ENCODE assay signal across 18 cellular contexts in genomic region chr12:27273114-27273513, GRCh38. TPM values are rescaled to one million over a fixed set of nuclear protein-coding genes. Genes with fewer than 3 reads are reported as not detected.
DNase-seq lines count a peak whose midpoint lies in the region; ATAC-seq, FAIRE-seq and TF ChIP-seq lines count a peak whose summit lies in the region.
"Had no signal": no experiment of that assay in that cellular context is flagged by ENCODE, and none has a peak within 500 bp of the region (broad histone marks: within the 10 kb centered on the region; RNA-seq: fewer than 3 reads in every experiment).

No MANE protein-coding gene starts in this region.

- intact Hi-C loops in HepG2 (cut with micrococcal nuclease; ENCODE audit: unreplicated experiment): no loop called here

- peak overlapping the region; percentile 28 for H3K27ac ChIP-seq in HepG2 (ENCODE audit: extremely low read length, insufficient read depth, low read length)
- peak overlapping the region; percentile 94 for H3K27ac ChIP-seq in subcutaneous abdominal adipose tissue (ENCODE audit: low read depth, low read length)
- H3K27ac ChIP-seq: PC-9 had no signal

- H3K9me3 ChIP-seq in HepG2 (ENCODE audit: low read length) (no peaks in the 10 kb centered on the region), subcutaneous abdominal adipose tissue (ENCODE audit: control insufficient read depth in 5 of 5, low read length in 5 of 5) (no peaks in the 10 kb centered on the region)
- H3K9me3 ChIP-seq: left lung had no signal

- H3K36me3 ChIP-seq in HepG2 (replicated peaks in 1 of 2; ENCODE audit: control insufficient read depth in 1 of 2, insufficient read depth in 2 of 2, low read length in 2 of 2) (no peaks in the 10 kb centered on the region), subcutaneous abdominal adipose tissue (ENCODE audit: control insufficient read depth in 5 of 5, insufficient read depth in 5 of 5, low read length in 5 of 5) (no peaks in the 10 kb centered on the region)
- H3K36me3 ChIP-seq: left lung had no signal

- peak; percentile 33 for DNase-seq in HT-29 (ENCODE audit: low spot score)
- peak; percentile 75 for DNase-seq in SHP77 treated with DMSO at 0.1 percent for 48 hours (lab: John Stamatoyannopoulos, UW)
- no peak for DNase-seq in HepG2 (ENCODE audit: low spot score)
- no peak for DNase-seq in SIG-M5 treated with dmso at 0.1 percent for 504 hours (lab: John Stamatoyannopoulos, UW; ENCODE audit: unreplicated experiment)
- no peak for DNase-seq in inferior parietal cortex (ENCODE audit: extremely low spot score)
- DNase-seq: activated CD4-positive, alpha-beta memory T cell treated with anti-CD3 and anti-CD28 coated beads, Interleukin-2, amount 10 ng/mL, durations not matched to agents 7 days and 5 days; activated T-cell treated with anti-CD3 and anti-CD28 coated beads, Interleukin-2, amount 50 U/mL, for 4 hours; GDM1; left lung; natural killer cell; NCI-H524; stimulated activated CD4-positive, alpha-beta T cell treated with anti-CD3 and anti-CD28 coated beads, Interleukin-1b, Interleukin-23, amount 100 ng/mL, for 48 hours; SW 1271 had no signal

- no peaks in the 10 kb centered on the region for H4K20me1 ChIP-seq in HepG2 (ENCODE audit: insufficient read depth, low read length)

- FAIRE-seq in HepG2 (lab: Jason Lieb, UNC): no peak
- FAIRE-seq: bronchial epithelial cell had no signal

- WGBS in HepG2 (ENCODE audit: low lambda C conversion rate): 82% methylated on average over 5 of the region's 5 CpGs

- H3K4me1 ChIP-seq in HepG2 (ENCODE audit: insufficient read depth, low read length): peaks cover 30% of the 10 kb centered on the region
- peaks cover 4 to 53% (median 49%) of the 10 kb centered on the region in 5 donors for H3K4me1 ChIP-seq in subcutaneous abdominal adipose tissue (ENCODE audit: control insufficient read depth in 5 of 5, insufficient read depth in 5 of 5, low read length in 5 of 5)

- no peak for TF ChIP-seq EP300 in HepG2 (IDR thresholded peaks at IDR 0.05; ENCODE audit: low read depth in 2 of 2, low read length in 2 of 2)
- no peak for TF ChIP-seq EP300 in HepG2 (CRISPR knock-in tag; IDR thresholded peaks at IDR 0.05; ENCODE audit: borderline replicate concordance)

- no peak overlapping the region for H3K9ac ChIP-seq in HepG2 (ENCODE audit: insufficient read depth, low read depth, low read length)
- H3K9ac ChIP-seq in subcutaneous abdominal adipose tissue (ENCODE audit: low read length in 5 of 5): peak overlapping the region in 4 of 5 donors; percentile 54 to 71 (median 60)

- no peak for TF ChIP-seq RAD21 in HepG2 (CRISPR knock-in tag; IDR thresholded peaks at IDR 0.05)

- TF ChIP-seq POLR2A in HepG2 (IDR thresholded peaks at IDR 0.05; ENCODE audit: insufficient read depth in 1 of 2, low read depth in 2 of 2, low read length in 2 of 2): no peak

- POLR2A ChIA-PET in HepG2 (lab: Yijun Ruan, JAX): no interaction called here

- H2AFZ ChIP-seq in HepG2 (ENCODE audit: low read length): no peak overlapping the region
- H2AFZ ChIP-seq: PC-9 had no signal

- in situ Hi-C loops in HepG2 (cut with HindIII; ENCODE audit: extremely low pct_ligation_motif_present, low pct_unique_long_range_greater_than_20kb): no loop called here

- H3K27me3 ChIP-seq in HepG2 (ENCODE audit: control insufficient read depth in 1 of 2, insufficient read depth in 2 of 2, low read length in 2 of 2) (no peaks in the 10 kb centered on the region), subcutaneous abdominal adipose tissue (ENCODE audit: control insufficient read depth in 5 of 5, insufficient read depth in 4 of 5, low read length in 5 of 5) (no peaks in the 10 kb centered on the region)
- H3K27me3 ChIP-seq: left lung had no signal

- BruUV-seq in HepG2 (replicated peaks; lab: Mats Ljungman, UMichigan): no TSS peak

- ATAC-seq in HepG2: peak; percentile 51
- no peak for ATAC-seq in GM19463 (IDR thresholded peaks at IDR 0.05; ENCODE audit: unreplicated experiment)
- ATAC-seq: activated naive CD4-positive, alpha-beta T cell treated with anti-CD3 and anti-CD28 coated beads, Interleukin-2, amount 50 U/mL, for 72 hours; activated T-cell treated with anti-CD3 and anti-CD28 coated beads, Interleukin-2, amount 50 U/mL, for 4 hours; left lung; natural killer cell had no signal

- H3K4me2 ChIP-seq in HepG2 (ENCODE audit: low read depth, low read length): peak overlapping the region; percentile 46

- no peak overlapping the region for H3K4me3 ChIP-seq in HepG2 (replicated peaks in 1 of 3; ENCODE audit: insufficient read depth in 1 of 3, low read depth in 2 of 3, low read length in 3 of 3)
- no peak overlapping the region for H3K4me3 ChIP-seq in subcutaneous abdominal adipose tissue (ENCODE audit: low read depth in 1 of 5, low read length in 5 of 5)
- H3K4me3 ChIP-seq: left lung, PC-9 had no signal

- TF ChIP-seq CTCF in HepG2 (CRISPR knock-in tag; IDR thresholded peaks at IDR 0.05): no peak

- CTCF ChIA-PET in HepG2 (lab: Yijun Ruan, JAX; ENCODE audit: low intra/inter-chr PET ratio, low total read pairs): no interaction called here

- no peaks in the 10 kb centered on the region for H3K79me2 ChIP-seq in HepG2 (ENCODE audit: insufficient read depth, low read length)

RNA-seq across cellular contexts. Expression of gene STK38L, which starts 29.0 kb away (rescaled TPM):
- total RNA-seq in HT-29 (2014; rRNA removed; shearing (Covaris generic)): 19.6 and 33.2 TPM in 2 replicates
- total RNA-seq in HepG2 (2016; rRNA removed; fragmentation: Illumina TruSeq; extraction: Trizol): 26.4 and 50.0 TPM in 2 replicates
- 3.3 and 3.9 TPM in 2 replicates for total RNA-seq in HepG2 (2016; cell fraction: cytosol; rRNA removed; fragmentation: Illumina TruSeq; extraction: Trizol; ENCODE audit: low read depth)
- total RNA-seq in HepG2 (2016; cell fraction: insoluble cytoplasmic fraction; rRNA removed; fragmentation: Illumina TruSeq; extraction: Trizol): 28.4 and 50.0 TPM in 2 replicates
- total RNA-seq in HepG2 (2016; cell fraction: membrane; rRNA removed; fragmentation: Illumina TruSeq; extraction: Trizol): 9.2 and 9.5 TPM in 2 replicates
- total RNA-seq in HepG2 (2016; cell fraction: nucleus; rRNA removed; fragmentation: Illumina TruSeq; extraction: Trizol): 16.6 and 22.0 TPM in 2 replicates
- 5.6 and 6.1 TPM in 2 replicates for polyA plus RNA-seq in HepG2 (2011; rRNA removed)
- 1.7 and 2.9 TPM in 2 replicates for polyA plus RNA-seq in HepG2 (2011; cell fraction: cytosol; rRNA removed)
- 4.0 and 6.4 TPM in 2 replicates for polyA plus RNA-seq in HepG2 (2011; cell fraction: nucleus; rRNA removed)
- 9.9 and 10.9 TPM in 2 replicates for polyA plus RNA-seq in HepG2 (2012)
- 1.5 and 2.2 TPM in 2 replicates for polyA plus RNA-seq in HepG2 (2016; cell fraction: cytosol; fragmentation: Illumina TruSeq; extraction: Trizol; ENCODE audit: low read depth)
- polyA plus RNA-seq in HepG2 (2016; cell fraction: insoluble cytoplasmic fraction; fragmentation: Illumina TruSeq; extraction: Trizol; ENCODE audit: low read depth): 24.1 and 27.8 TPM in 2 replicates
- 4.4 and 5.5 TPM in 2 replicates for polyA plus RNA-seq in HepG2 (2016; cell fraction: membrane; fragmentation: Illumina TruSeq; extraction: Trizol; ENCODE audit: low read depth)
- polyA plus RNA-seq in HepG2 (2016; cell fraction: nucleus; fragmentation: Illumina TruSeq; extraction: Trizol; ENCODE audit: insufficient read depth, low read depth): 16.5 and 18.5 TPM in 2 replicates
- polyA minus RNA-seq in HepG2 (2011; rRNA and poly(A)+ RNA removed; ENCODE audit: low replicate concordance): 2.7 and 5.1 TPM in 2 replicates
- 6.2 and 11.1 TPM in 2 replicates for polyA minus RNA-seq in HepG2 (2011; cell fraction: cytosol; rRNA and poly(A)+ RNA removed)
- 17.9 and 20.6 TPM in 2 replicates for polyA minus RNA-seq in HepG2 (2011; cell fraction: nucleus; rRNA and poly(A)+ RNA removed)

RNA-seq across cellular contexts. Expression of gene BMAL2, which starts 59.5 kb away (rescaled TPM):
- 20.2 and 22.3 TPM in 2 replicates for total RNA-seq in HT-29 (2014; rRNA removed; shearing (Covaris generic))
- 27.4 and 37.1 TPM in 2 replicates for total RNA-seq in HepG2 (2016; rRNA removed; fragmentation: Illumina TruSeq; extraction: Trizol)
- total RNA-seq in HepG2 (2016; cell fraction: cytosol; rRNA removed; fragmentation: Illumina TruSeq; extraction: Trizol; ENCODE audit: low read depth): 37.5 and 44.9 TPM in 2 replicates
- total RNA-seq in HepG2 (2016; cell fraction: insoluble cytoplasmic fraction; rRNA removed; fragmentation: Illumina TruSeq; extraction: Trizol): 26.8 and 36.0 TPM in 2 replicates
- 68.9 and 79.0 TPM in 2 replicates for total RNA-seq in HepG2 (2016; cell fraction: membrane; rRNA removed; fragmentation: Illumina TruSeq; extraction: Trizol)
- total RNA-seq in HepG2 (2016; cell fraction: nucleus; rRNA removed; fragmentation: Illumina TruSeq; extraction: Trizol): 12.4 and 15.0 TPM in 2 replicates
- 3.7 and 4.8 TPM in 2 replicates for polyA plus RNA-seq in HepG2 (2011; rRNA removed)
- polyA plus RNA-seq in HepG2 (2011; cell fraction: cytosol; rRNA removed): 1.7 and 2.6 TPM in 2 replicates
- polyA plus RNA-seq in HepG2 (2011; cell fraction: nucleus; rRNA removed): 1.1 and 1.2 TPM in 2 replicates
- polyA plus RNA-seq in HepG2 (2012): 4.4 and 5.5 TPM in 2 replicates
- 38.8 and 41.5 TPM in 2 replicates for polyA plus RNA-seq in HepG2 (2016; cell fraction: cytosol; fragmentation: Illumina TruSeq; extraction: Trizol; ENCODE audit: low read depth)
- 22.0 and 22.8 TPM in 2 replicates for polyA plus RNA-seq in HepG2 (2016; cell fraction: insoluble cytoplasmic fraction; fragmentation: Illumina TruSeq; extraction: Trizol; ENCODE audit: low read depth)
- 46.5 and 53.9 TPM in 2 replicates for polyA plus RNA-seq in HepG2 (2016; cell fraction: membrane; fragmentation: Illumina TruSeq; extraction: Trizol; ENCODE audit: low read depth)
- polyA plus RNA-seq in HepG2 (2016; cell fraction: nucleus; fragmentation: Illumina TruSeq; extraction: Trizol; ENCODE audit: insufficient read depth, low read depth): 12.6 TPM in 2 replicates
- polyA minus RNA-seq in HepG2 (2011; rRNA and poly(A)+ RNA removed; ENCODE audit: low replicate concordance): 2.2 and 7.6 TPM in 2 replicates
- polyA minus RNA-seq in HepG2 (2011; cell fraction: cytosol; rRNA and poly(A)+ RNA removed): 6.4 and 9.6 TPM in 2 replicates
- 4.9 and 9.3 TPM in 2 replicates for polyA minus RNA-seq in HepG2 (2011; cell fraction: nucleus; rRNA and poly(A)+ RNA removed)

Comparison
In these comparisons a context has a peak if more than half of its experiments do, and no peak if none do; other contexts are left out.
1. DNase-seq: peak in HT-29 (single experiment) and SHP77 treated with DMSO at 0.1 percent for 48 hours (single experiment); none in HepG2 (single experiment), SIG-M5 treated with dmso at 0.1 percent for 504 hours (single experiment) and inferior parietal cortex (single experiment).